In the genomic region with DNA sequence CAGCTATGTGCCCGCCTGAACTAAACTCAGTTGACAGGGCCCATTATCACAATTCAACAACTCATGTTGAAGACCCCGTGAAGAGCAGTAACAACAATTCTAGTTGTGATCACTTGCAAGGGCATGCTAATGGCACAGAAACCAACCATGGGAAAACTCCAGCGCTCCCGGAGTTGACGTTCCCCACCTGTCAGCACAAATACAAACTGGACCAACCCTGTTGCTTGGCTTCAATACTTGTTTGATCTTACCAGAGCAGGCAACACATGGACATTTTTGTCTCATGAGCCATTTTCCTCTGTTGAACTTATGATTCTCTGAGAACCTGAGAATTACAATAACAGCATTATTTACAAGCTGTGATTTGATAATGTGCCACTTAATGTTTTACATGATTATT, we compare ENCODE assay signal across 1 cellular context.
TF ChIP-seq lines count a peak whose summit lies in the region.

No MANE protein-coding gene starts in this region.

TF ChIP-seq in HCT116, 20 proteins besides CTCF, POLR2A, EP300 and RAD21 (continued from another document):
- TF ChIP-seq, protein P1, sequence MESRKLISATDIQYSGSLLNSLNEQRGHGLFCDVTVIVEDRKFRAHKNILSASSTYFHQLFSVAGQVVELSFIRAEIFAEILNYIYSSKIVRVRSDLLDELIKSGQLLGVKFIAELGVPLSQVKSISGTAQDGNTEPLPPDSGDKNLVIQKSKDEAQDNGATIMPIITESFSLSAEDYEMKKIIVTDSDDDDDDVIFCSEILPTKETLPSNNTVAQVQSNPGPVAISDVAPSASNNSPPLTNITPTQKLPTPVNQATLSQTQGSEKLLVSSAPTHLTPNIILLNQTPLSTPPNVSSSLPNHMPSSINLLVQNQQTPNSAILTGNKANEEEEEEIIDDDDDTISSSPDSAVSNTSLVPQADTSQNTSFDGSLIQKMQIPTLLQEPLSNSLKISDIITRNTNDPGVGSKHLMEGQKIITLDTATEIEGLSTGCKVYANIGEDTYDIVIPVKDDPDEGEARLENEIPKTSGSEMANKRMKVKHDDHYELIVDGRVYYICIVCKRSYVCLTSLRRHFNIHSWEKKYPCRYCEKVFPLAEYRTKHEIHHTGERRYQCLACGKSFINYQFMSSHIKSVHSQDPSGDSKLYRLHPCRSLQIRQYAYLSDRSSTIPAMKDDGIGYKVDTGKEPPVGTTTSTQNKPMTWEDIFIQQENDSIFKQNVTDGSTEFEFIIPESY (IDR thresholded peaks at IDR 0.05; ENCODE audit: extremely low read depth, insufficient replicate concordance, low read length), result no peak
- TF ChIP-seq, protein P2, sequence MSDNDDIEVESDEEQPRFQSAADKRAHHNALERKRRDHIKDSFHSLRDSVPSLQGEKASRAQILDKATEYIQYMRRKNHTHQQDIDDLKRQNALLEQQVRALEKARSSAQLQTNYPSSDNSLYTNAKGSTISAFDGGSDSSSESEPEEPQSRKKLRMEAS (IDR thresholded peaks at IDR 0.05), result no peak
- TF ChIP-seq SRF (IDR thresholded peaks at IDR 0.05; ENCODE audit: low read depth), result no peak
